Comparison of ENCODE assay signal across 12 cellular contexts in genomic region chr12:68572650-68573049, GRCh38.
"Had no signal": no experiment of that assay in that cellular context is flagged by ENCODE, and none has a peak within 500 bp of the region (broad histone marks: within the 10 kb centered on the region; RNA-seq: fewer than 3 reads in every experiment).

No MANE protein-coding gene starts in this region.

- DNase-seq: activated naive CD4-positive, alpha-beta T cell treated with Interleukin-2 at 50 U/mL for 16 hours; activated T-cell treated with anti-CD3 and anti-CD28 coated beads for 4 hours; dorsolateral prefrontal cortex; endodermal cell; left lung; mammary epithelial cell; mucosa of descending colon; naive thymus-derived CD4-positive, alpha-beta T cell; stimulated activated CD4-positive, alpha-beta T cell treated with anti-CD3 and anti-CD28 coated beads, Interleukin-2, amount 100 ng/mL, for 48 hours; stimulated activated naive B cell treated with anti-CD40 and anti-IgM and Interleukin-4, amounts not matched to agents 10 μg/mL and 1 μg/mL and 100 μg/mL, for 72 hours; thyroid gland; uterus had no signal

- H3K27ac ChIP-seq: dorsolateral prefrontal cortex, left lung, thyroid gland, uterus had no signal

- H3K36me3 ChIP-seq: left lung, thyroid gland, uterus had no signal

- H3K4me1 ChIP-seq: left lung, uterus had no signal

- ATAC-seq: left lung; mucosa of descending colon; naive thymus-derived CD4-positive, alpha-beta T cell; stimulated activated naive B cell treated with anti-CD40 and anti-IgM and Interleukin-4, amounts not matched to agents 10 μg/mL and 1 μg/mL and 100 μg/mL, for 72 hours had no signal

- H3K27me3 ChIP-seq: dorsolateral prefrontal cortex, left lung, thyroid gland, uterus had no signal

- H3K9me3 ChIP-seq: left lung, mucosa of descending colon, thyroid gland, uterus had no signal

- H3K4me3 ChIP-seq: dorsolateral prefrontal cortex, left lung, mucosa of descending colon, thyroid gland, uterus had no signal
